ENCODE assay signal across 1 cellular context in the genomic region with DNA sequence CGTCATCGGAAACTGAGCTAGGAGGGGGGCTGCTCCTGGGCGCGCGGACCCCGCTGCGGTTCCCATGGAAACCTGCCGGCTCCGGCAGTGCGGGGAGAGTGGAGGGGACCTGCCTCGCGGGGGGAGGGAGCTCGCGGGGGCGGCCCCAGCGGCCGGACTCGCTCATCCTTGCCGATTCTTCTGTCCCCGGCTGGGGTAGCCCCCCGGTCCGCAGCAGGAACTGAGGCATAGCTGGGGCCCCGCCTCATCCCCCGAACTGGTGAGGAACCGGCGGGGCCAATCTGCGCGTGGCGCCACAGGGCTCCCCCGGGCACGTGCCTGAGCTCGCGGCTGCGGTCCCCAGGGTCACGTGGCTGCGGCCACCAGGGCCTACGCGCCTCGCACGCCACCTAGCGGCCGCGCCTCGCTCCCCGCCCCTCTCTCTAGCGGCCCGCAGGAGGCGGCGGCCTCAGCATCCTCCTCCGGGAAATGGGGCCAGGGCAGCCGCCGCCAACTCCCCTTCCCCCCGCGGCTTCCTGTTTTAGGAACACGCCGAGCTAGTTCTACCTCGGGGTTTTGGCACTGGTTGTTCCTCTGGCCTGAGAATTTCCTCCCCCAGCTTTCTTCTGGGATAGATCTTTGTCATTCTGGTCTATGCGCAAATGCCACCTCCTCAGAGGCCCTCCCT.
A peak's percentile ranks its signal among the peaks of the same experiment; 100 is the strongest.
TF ChIP-seq lines count a peak whose summit lies in the region.

No MANE protein-coding gene starts in this region.

TF ChIP-seq in HepG2, 621 proteins besides CTCF, POLR2A, EP300 and RAD21 (continues in another document):
- no peak for TF ChIP-seq ZNF614 (CRISPR knock-in tag; IDR thresholded peaks at IDR 0.05; ENCODE audit: borderline replicate concordance)
- TF ChIP-seq FOXJ3 (CRISPR knock-in tag; IDR thresholded peaks at IDR 0.05; ENCODE audit: borderline replicate concordance), result no peak
- TF ChIP-seq HHEX (CRISPR knock-in tag; IDR thresholded peaks at IDR 0.05), result no peak
- TF ChIP-seq ZBTB21 (CRISPR knock-in tag; IDR thresholded peaks at IDR 0.05), result no peak
- no peak for TF ChIP-seq ZNF34 (CRISPR knock-in tag; IDR thresholded peaks at IDR 0.05; ENCODE audit: borderline replicate concordance)
- TF ChIP-seq AKAP8 (CRISPR knock-in tag; IDR thresholded peaks at IDR 0.05), result peak; percentile 83
- no peak for TF ChIP-seq ZNF205 (CRISPR knock-in tag; IDR thresholded peaks at IDR 0.05)
- TF ChIP-seq ZNF672 (CRISPR knock-in tag; IDR thresholded peaks at IDR 0.05), result no peak
- TF ChIP-seq PRDM4 (CRISPR knock-in tag; IDR thresholded peaks at IDR 0.05; ENCODE audit: borderline replicate concordance), result 0 out of 2 replicates have a peak, but pooled peaks have one; percentile 35
- TF ChIP-seq NRL (CRISPR knock-in tag; IDR thresholded peaks at IDR 0.05; ENCODE audit: borderline replicate concordance), result peak; percentile 56
- TF ChIP-seq SALL1 (CRISPR knock-in tag; IDR thresholded peaks at IDR 0.05), result peak; percentile 82
- peak; percentile 76 for TF ChIP-seq HDAC2 (CRISPR knock-in tag; IDR thresholded peaks at IDR 0.05)
- TF ChIP-seq ARID5B (CRISPR knock-in tag; IDR thresholded peaks at IDR 0.05), result peak; percentile 62; the same call in 1 of the 2 replicates
- no peak for TF ChIP-seq CHCHD3 (CRISPR knock-in tag; IDR thresholded peaks at IDR 0.05)
- no peak for TF ChIP-seq EZH2 (conservative IDR thresholded peaks at IDR 0.05; ENCODE audit: low read depth, low read length)
- TF ChIP-seq ETV5 (CRISPR knock-in tag; IDR thresholded peaks at IDR 0.05; ENCODE audit: borderline replicate concordance), result peak; percentile 42; the same call in 1 of the 2 replicates
- no peak for TF ChIP-seq ZNF780A (CRISPR knock-in tag; IDR thresholded peaks at IDR 0.05)
- TF ChIP-seq ZNF547 (CRISPR knock-in tag; IDR thresholded peaks at IDR 0.05), result peak; percentile 61
- no peak for TF ChIP-seq SMAD3 (CRISPR knock-in tag; IDR thresholded peaks at IDR 0.05)
- TF ChIP-seq ZNF850 (CRISPR knock-in tag; conservative IDR thresholded peaks at IDR 0.05), result no peak
- no peak for TF ChIP-seq ZSCAN22 (CRISPR knock-in tag; IDR thresholded peaks at IDR 0.05)
- no peak for TF ChIP-seq IRF1 (CRISPR knock-in tag; IDR thresholded peaks at IDR 0.05; ENCODE audit: low read depth)
- TF ChIP-seq, protein P1, sequence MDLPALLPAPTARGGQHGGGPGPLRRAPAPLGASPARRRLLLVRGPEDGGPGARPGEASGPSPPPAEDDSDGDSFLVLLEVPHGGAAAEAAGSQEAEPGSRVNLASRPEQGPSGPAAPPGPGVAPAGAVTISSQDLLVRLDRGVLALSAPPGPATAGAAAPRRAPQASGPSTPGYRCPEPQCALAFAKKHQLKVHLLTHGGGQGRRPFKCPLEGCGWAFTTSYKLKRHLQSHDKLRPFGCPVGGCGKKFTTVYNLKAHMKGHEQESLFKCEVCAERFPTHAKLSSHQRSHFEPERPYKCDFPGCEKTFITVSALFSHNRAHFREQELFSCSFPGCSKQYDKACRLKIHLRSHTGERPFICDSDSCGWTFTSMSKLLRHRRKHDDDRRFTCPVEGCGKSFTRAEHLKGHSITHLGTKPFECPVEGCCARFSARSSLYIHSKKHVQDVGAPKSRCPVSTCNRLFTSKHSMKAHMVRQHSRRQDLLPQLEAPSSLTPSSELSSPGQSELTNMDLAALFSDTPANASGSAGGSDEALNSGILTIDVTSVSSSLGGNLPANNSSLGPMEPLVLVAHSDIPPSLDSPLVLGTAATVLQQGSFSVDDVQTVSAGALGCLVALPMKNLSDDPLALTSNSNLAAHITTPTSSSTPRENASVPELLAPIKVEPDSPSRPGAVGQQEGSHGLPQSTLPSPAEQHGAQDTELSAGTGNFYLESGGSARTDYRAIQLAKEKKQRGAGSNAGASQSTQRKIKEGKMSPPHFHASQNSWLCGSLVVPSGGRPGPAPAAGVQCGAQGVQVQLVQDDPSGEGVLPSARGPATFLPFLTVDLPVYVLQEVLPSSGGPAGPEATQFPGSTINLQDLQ (CRISPR knock-in tag; IDR thresholded peaks at IDR 0.05), result peak; percentile 82
- 0 out of 2 replicates have a peak, but pooled peaks have one; percentile 89 for TF ChIP-seq MYNN (CRISPR knock-in tag; IDR thresholded peaks at IDR 0.05; ENCODE audit: low read depth)
- TF ChIP-seq, protein P2, sequence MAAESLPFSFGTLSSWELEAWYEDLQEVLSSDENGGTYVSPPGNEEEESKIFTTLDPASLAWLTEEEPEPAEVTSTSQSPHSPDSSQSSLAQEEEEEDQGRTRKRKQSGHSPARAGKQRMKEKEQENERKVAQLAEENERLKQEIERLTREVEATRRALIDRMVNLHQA (CRISPR knock-in tag; IDR thresholded peaks at IDR 0.05), result no peak
- 0 out of 2 replicates have a peak, but pooled peaks have one; percentile 37 for TF ChIP-seq ZNF350 (CRISPR knock-in tag; IDR thresholded peaks at IDR 0.05; ENCODE audit: borderline replicate concordance, low read depth)
- TF ChIP-seq, protein P3, sequence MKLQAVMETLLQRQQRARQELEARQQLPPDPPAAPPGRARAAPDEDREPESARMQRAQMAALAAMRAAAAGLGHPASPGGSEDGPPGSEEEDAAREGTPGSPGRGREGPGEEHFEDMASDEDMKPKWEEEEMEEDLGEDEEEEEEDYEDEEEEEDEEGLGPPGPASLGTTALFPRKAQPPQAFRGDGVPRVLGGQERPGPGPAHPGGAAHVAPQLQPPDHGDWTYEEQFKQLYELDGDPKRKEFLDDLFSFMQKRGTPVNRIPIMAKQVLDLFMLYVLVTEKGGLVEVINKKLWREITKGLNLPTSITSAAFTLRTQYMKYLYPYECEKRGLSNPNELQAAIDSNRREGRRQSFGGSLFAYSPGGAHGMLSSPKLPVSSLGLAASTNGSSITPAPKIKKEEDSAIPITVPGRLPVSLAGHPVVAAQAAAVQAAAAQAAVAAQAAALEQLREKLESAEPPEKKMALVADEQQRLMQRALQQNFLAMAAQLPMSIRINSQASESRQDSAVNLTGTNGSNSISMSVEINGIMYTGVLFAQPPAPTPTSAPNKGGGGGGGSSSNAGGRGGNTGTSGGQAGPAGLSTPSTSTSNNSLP (IDR thresholded peaks at IDR 0.05; ENCODE audit: low read depth, low read length), result no peak
- TF ChIP-seq ZNF891 (CRISPR knock-in tag; IDR thresholded peaks at IDR 0.05), result no peak; the same call in 1 of the 2 replicates
- no peak for TF ChIP-seq ZNF737 (CRISPR knock-in tag; IDR thresholded peaks at IDR 0.05; ENCODE audit: borderline replicate concordance)
- TF ChIP-seq, protein P4, sequence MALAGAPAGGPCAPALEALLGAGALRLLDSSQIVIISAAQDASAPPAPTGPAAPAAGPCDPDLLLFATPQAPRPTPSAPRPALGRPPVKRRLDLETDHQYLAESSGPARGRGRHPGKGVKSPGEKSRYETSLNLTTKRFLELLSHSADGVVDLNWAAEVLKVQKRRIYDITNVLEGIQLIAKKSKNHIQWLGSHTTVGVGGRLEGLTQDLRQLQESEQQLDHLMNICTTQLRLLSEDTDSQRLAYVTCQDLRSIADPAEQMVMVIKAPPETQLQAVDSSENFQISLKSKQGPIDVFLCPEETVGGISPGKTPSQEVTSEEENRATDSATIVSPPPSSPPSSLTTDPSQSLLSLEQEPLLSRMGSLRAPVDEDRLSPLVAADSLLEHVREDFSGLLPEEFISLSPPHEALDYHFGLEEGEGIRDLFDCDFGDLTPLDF (CRISPR knock-in tag; IDR thresholded peaks at IDR 0.05), result peak; percentile 71
- peak; percentile 95 for TF ChIP-seq ZNF451 (CRISPR knock-in tag; IDR thresholded peaks at IDR 0.05)
- TF ChIP-seq, protein P5, sequence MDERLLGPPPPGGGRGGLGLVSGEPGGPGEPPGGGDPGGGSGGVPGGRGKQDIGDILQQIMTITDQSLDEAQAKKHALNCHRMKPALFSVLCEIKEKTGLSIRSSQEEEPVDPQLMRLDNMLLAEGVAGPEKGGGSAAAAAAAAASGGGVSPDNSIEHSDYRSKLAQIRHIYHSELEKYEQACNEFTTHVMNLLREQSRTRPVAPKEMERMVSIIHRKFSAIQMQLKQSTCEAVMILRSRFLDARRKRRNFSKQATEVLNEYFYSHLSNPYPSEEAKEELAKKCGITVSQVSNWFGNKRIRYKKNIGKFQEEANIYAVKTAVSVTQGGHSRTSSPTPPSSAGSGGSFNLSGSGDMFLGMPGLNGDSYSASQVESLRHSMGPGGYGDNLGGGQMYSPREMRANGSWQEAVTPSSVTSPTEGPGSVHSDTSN (CRISPR knock-in tag; IDR thresholded peaks at IDR 0.05), result no peak
- TF ChIP-seq CBX5 (CRISPR knock-in tag; IDR thresholded peaks at IDR 0.05; ENCODE audit: borderline replicate concordance), result no peak
- TF ChIP-seq ZNF484 (CRISPR knock-in tag; IDR thresholded peaks at IDR 0.05; ENCODE audit: borderline replicate concordance, low read depth), result no peak
- TF ChIP-seq BCL6 (CRISPR knock-in tag; IDR thresholded peaks at IDR 0.05), result peak; percentile 49
- TF ChIP-seq ESRRA (CRISPR knock-in tag; IDR thresholded peaks at IDR 0.05; ENCODE audit: low read depth), result no peak
- no peak for TF ChIP-seq ZNF12 (CRISPR knock-in tag; IDR thresholded peaks at IDR 0.05)
- TF ChIP-seq MNT (IDR thresholded peaks at IDR 0.05), result peak; percentile 62
- TF ChIP-seq, protein P6, sequence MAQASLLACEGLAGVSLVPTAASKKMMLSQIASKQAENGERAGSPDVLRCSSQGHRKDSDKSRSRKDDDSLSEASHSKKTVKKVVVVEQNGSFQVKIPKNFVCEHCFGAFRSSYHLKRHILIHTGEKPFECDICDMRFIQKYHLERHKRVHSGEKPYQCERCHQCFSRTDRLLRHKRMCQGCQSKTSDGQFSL (CRISPR knock-in tag; IDR thresholded peaks at IDR 0.05), result peak; percentile 91
- TF ChIP-seq SP2 (CRISPR knock-in tag; IDR thresholded peaks at IDR 0.05), result no peak; the same call in 1 of the 2 replicates
- no peak for TF ChIP-seq SP140L (CRISPR knock-in tag; IDR thresholded peaks at IDR 0.05; ENCODE audit: borderline replicate concordance)
- peak; percentile 72 for TF ChIP-seq SRY (CRISPR knock-in tag; IDR thresholded peaks at IDR 0.05)
- TF ChIP-seq, protein P7, sequence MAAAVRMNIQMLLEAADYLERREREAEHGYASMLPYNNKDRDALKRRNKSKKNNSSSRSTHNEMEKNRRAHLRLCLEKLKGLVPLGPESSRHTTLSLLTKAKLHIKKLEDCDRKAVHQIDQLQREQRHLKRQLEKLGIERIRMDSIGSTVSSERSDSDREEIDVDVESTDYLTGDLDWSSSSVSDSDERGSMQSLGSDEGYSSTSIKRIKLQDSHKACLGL (CRISPR knock-in tag; IDR thresholded peaks at IDR 0.05), result peak; percentile 90
- no peak for TF ChIP-seq ZBTB8A (CRISPR knock-in tag; IDR thresholded peaks at IDR 0.05; ENCODE audit: borderline replicate concordance, low read depth)
